In the genomic region with DNA sequence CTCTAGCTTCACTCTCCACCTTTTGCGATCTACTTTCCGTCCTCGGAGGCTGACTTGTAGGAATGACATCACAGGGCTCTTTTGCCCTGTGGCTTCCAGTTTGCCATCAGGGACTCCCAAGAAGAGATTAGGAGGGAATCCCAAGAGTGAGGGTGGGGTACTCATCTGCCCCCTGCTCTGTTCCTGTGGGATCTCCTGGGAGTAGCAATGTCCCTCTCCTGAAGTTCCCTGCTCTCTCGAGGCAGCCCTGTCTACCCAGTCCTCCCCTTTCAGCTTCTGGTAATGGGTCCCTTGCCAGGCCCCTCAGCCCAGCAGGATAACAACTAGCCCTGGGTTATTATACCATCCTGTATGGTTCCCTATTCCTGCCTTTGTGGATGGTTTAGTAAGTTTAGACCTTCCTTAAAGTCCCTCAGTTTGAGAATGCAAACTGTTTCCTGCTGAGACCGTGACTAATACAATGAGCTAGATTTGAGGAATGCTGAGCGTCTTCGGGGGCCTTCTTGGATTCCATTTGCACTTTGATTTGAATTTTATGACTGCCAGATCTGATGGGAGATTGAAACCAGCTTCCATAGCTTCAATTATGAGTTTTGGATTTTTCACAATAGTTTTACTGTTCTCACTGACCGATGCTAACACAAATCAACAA, we compare ENCODE assay signal across 13 cellular contexts.
DNase-seq lines count a peak whose midpoint lies in the region; ATAC-seq, FAIRE-seq and TF ChIP-seq lines count a peak whose summit lies in the region.
"Had no signal": no experiment of that assay in that cellular context is flagged by ENCODE, and none has a peak within 500 bp of the region (broad histone marks: within the 10 kb centered on the region; RNA-seq: fewer than 3 reads in every experiment).

No MANE protein-coding gene starts in this region.

- peaks cover 2 to 28% of the 10 kb centered on the region in 2 experiments; a peak in 3 of 5 replicates for H3K27me3 ChIP-seq in HepG2 (ENCODE audit: control insufficient read depth in 1 of 2, insufficient read depth in 2 of 2, low read length in 2 of 2)
- H3K27me3 ChIP-seq: sigmoid colon had no signal

- no peak overlapping the region for H3K27ac ChIP-seq in HepG2 (ENCODE audit: extremely low read length, insufficient read depth, low read length)

- no TSS peak for BruUV-seq in HepG2 (replicated peaks; lab: Mats Ljungman, UMichigan)

- no peak for TF ChIP-seq CTCF in cardiac fibroblast (IDR thresholded peaks at IDR 0.05; ENCODE audit: low read depth, low read length)
- no peak for TF ChIP-seq CTCF in HepG2 (CRISPR knock-in tag; IDR thresholded peaks at IDR 0.05)

- WGBS in HepG2 (ENCODE audit: low lambda C conversion rate) = 88% methylated on average over 1 of the region's 8 CpGs

- no peaks in the 10 kb centered on the region for H3K9me3 ChIP-seq in HepG2 (ENCODE audit: low read length)
- H3K9me3 ChIP-seq: Caco-2, sigmoid colon had no signal

- H3K4me3 ChIP-seq in cardiac fibroblast (replicated peaks in 1 of 2; ENCODE audit: low read depth in 2 of 2, low read length in 2 of 2) (no peak overlapping the region), HepG2 (replicated peaks in 1 of 3; ENCODE audit: insufficient read depth in 1 of 3, low read depth in 2 of 3, low read length in 3 of 3) (no peak overlapping the region)
- H3K4me3 ChIP-seq: sigmoid colon had no signal

- no peak overlapping the region for H3K4me2 ChIP-seq in HepG2 (ENCODE audit: low read depth, low read length)

- no peaks in the 10 kb centered on the region for H4K20me1 ChIP-seq in HepG2 (ENCODE audit: insufficient read depth, low read length)

- no peaks in the 10 kb centered on the region for H3K4me1 ChIP-seq in HepG2 (ENCODE audit: insufficient read depth, low read length)

- POLR2A ChIA-PET in HepG2 (lab: Yijun Ruan, JAX) = no interaction called here

- ATAC-seq in HepG2 = no peak
- ATAC-seq: activated T-cell treated with anti-CD3 and anti-CD28 coated beads, Interleukin-2, amount 50 U/mL, for 4 hours had no signal

- H2AFZ ChIP-seq in HepG2 (ENCODE audit: low read length) = no peak overlapping the region

- H3K36me3 ChIP-seq in HepG2 (replicated peaks in 1 of 2; ENCODE audit: control insufficient read depth in 1 of 2, insufficient read depth in 2 of 2, low read length in 2 of 2) = no peaks in the 10 kb centered on the region
- H3K36me3 ChIP-seq: sigmoid colon had no signal

- FAIRE-seq in HepG2 (lab: Jason Lieb, UNC) = no peak

- CTCF ChIA-PET in HepG2 (lab: Yijun Ruan, JAX; ENCODE audit: low intra/inter-chr PET ratio, low total read pairs) = no interaction called here

- intact Hi-C loops in HepG2 (cut with micrococcal nuclease; ENCODE audit: unreplicated experiment) = no loop called here

- DNase-seq in AG08396 (ENCODE audit: low spot score) (peak; percentile 70), cardiac fibroblast (ENCODE audit: low read depth in 2 of 2) (peak; percentile 88 to 94), kidney glomerular epithelial cell (lab: John Stamatoyannopoulos, UW) (peak; percentile 44), NK-92 (lab: John Stamatoyannopoulos, UW; ENCODE audit: unreplicated experiment) (no peak), HepG2 (ENCODE audit: low spot score) (no peak)
- no peak for DNase-seq in activated T-cell treated with anti-CD3 and anti-CD28 coated beads, Interleukin-2, amount 50 U/mL, for 48 hours
- DNase-seq in activated CD8-positive, alpha-beta memory T cell treated with anti-CD3 and anti-CD28 coated beads, Interleukin-2, amount 50 U/mL, for 4 hours = no peak
- DNase-seq: activated T-cell treated with anti-CD3 and anti-CD28 coated beads, Interleukin-2, amount 50 U/mL, for 4 hours; Caco-2; effector memory CD4-positive, alpha-beta T cell; sigmoid colon; stimulated activated CD8-positive, alpha-beta memory T cell treated with anti-CD3 and anti-CD28 coated beads, Interleukin-4, amount 100 ng/mL, for 48 hours had no signal

- TF ChIP-seq POLR2A in HepG2 (IDR thresholded peaks at IDR 0.05; ENCODE audit: insufficient read depth in 1 of 2, low read depth in 2 of 2, low read length in 2 of 2) = no peak

- no peak overlapping the region for H3K9ac ChIP-seq in HepG2 (ENCODE audit: insufficient read depth, low read depth, low read length)

- TF ChIP-seq RAD21 in Ishikawa (IDR thresholded peaks at IDR 0.05; ENCODE audit: low read depth) (no peak), HepG2 (CRISPR knock-in tag; IDR thresholded peaks at IDR 0.05) (no peak)

- H3K79me2 ChIP-seq in HepG2 (ENCODE audit: insufficient read depth, low read length) = no peaks in the 10 kb centered on the region

- in situ Hi-C loops in HepG2 (cut with HindIII; ENCODE audit: extremely low pct_ligation_motif_present, low pct_unique_long_range_greater_than_20kb) = no loop called here

- TF ChIP-seq EP300 in Ishikawa (IDR thresholded peaks at IDR 0.05; ENCODE audit: borderline replicate concordance) (no peak), HepG2 (IDR thresholded peaks at IDR 0.05; ENCODE audit: low read depth in 2 of 2, low read length in 2 of 2) (no peak), HepG2 (CRISPR knock-in tag; IDR thresholded peaks at IDR 0.05; ENCODE audit: borderline replicate concordance) (no peak)

TF ChIP-seq in Ishikawa, 13 proteins besides CTCF, POLR2A, EP300 and RAD21:
- TF ChIP-seq ZBTB7A (IDR thresholded peaks at IDR 0.05; ENCODE audit: low read depth) = no peak
- no peak for TF ChIP-seq EGR1 (IDR thresholded peaks at IDR 0.05)
- TF ChIP-seq, protein P1, sequence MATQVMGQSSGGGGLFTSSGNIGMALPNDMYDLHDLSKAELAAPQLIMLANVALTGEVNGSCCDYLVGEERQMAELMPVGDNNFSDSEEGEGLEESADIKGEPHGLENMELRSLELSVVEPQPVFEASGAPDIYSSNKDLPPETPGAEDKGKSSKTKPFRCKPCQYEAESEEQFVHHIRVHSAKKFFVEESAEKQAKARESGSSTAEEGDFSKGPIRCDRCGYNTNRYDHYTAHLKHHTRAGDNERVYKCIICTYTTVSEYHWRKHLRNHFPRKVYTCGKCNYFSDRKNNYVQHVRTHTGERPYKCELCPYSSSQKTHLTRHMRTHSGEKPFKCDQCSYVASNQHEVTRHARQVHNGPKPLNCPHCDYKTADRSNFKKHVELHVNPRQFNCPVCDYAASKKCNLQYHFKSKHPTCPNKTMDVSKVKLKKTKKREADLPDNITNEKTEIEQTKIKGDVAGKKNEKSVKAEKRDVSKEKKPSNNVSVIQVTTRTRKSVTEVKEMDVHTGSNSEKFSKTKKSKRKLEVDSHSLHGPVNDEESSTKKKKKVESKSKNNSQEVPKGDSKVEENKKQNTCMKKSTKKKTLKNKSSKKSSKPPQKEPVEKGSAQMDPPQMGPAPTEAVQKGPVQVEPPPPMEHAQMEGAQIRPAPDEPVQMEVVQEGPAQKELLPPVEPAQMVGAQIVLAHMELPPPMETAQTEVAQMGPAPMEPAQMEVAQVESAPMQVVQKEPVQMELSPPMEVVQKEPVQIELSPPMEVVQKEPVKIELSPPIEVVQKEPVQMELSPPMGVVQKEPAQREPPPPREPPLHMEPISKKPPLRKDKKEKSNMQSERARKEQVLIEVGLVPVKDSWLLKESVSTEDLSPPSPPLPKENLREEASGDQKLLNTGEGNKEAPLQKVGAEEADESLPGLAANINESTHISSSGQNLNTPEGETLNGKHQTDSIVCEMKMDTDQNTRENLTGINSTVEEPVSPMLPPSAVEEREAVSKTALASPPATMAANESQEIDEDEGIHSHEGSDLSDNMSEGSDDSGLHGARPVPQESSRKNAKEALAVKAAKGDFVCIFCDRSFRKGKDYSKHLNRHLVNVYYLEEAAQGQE (IDR thresholded peaks at IDR 0.05; ENCODE audit: low read depth) = no peak
- TF ChIP-seq TAF1 (IDR thresholded peaks at IDR 0.05; ENCODE audit: low read depth) = no peak
- TF ChIP-seq, protein P2, sequence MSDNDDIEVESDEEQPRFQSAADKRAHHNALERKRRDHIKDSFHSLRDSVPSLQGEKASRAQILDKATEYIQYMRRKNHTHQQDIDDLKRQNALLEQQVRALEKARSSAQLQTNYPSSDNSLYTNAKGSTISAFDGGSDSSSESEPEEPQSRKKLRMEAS (IDR thresholded peaks at IDR 0.05) = no peak
- no peak for TF ChIP-seq CEBPB (IDR thresholded peaks at IDR 0.05)
- peak; percentile 48 for TF ChIP-seq TEAD4 (IDR thresholded peaks at IDR 0.05)

TF ChIP-seq in HepG2, 621 proteins besides CTCF, POLR2A, EP300 and RAD21:
- TF ChIP-seq ZNF780A (CRISPR knock-in tag; IDR thresholded peaks at IDR 0.05) (no peak), ZNF333 (CRISPR knock-in tag; IDR thresholded peaks at IDR 0.05; ENCODE audit: borderline replicate concordance) (no peak), CBX5 (CRISPR knock-in tag; IDR thresholded peaks at IDR 0.05; ENCODE audit: borderline replicate concordance) (no peak), BORCS8-MEF2B (CRISPR knock-in tag; IDR thresholded peaks at IDR 0.05) (no peak), KDM5A (IDR thresholded peaks at IDR 0.05; ENCODE audit: borderline replicate concordance, low read length) (no peak), ZNF234 (CRISPR knock-in tag; conservative IDR thresholded peaks at IDR 0.05) (no peak), ZNF484 (CRISPR knock-in tag; IDR thresholded peaks at IDR 0.05; ENCODE audit: borderline replicate concordance, low read depth) (no peak), SIN3A (IDR thresholded peaks at IDR 0.05; ENCODE audit: borderline replicate concordance, low read depth, low read length) (no peak), NR2F6 (IDR thresholded peaks at IDR 0.05) (no peak), NR2F6 (CRISPR knock-in tag; IDR thresholded peaks at IDR 0.05) (no peak)
- TF ChIP-seq, protein P3, sequence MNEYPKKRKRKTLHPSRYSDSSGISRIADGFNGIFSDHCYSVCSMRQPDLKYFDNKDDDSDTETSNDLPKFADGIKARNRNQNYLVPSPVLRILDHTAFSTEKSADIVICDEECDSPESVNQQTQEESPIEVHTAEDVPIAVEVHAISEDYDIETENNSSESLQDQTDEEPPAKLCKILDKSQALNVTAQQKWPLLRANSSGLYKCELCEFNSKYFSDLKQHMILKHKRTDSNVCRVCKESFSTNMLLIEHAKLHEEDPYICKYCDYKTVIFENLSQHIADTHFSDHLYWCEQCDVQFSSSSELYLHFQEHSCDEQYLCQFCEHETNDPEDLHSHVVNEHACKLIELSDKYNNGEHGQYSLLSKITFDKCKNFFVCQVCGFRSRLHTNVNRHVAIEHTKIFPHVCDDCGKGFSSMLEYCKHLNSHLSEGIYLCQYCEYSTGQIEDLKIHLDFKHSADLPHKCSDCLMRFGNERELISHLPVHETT (CRISPR knock-in tag; conservative IDR thresholded peaks at IDR 0.05) = no peak

Comparison
In these comparisons a context has a peak if more than half of its experiments do, and no peak if none do; other contexts are left out.
1. DNase-seq: peak in AG08396 (single experiment), cardiac fibroblast (2 of 2) and kidney glomerular epithelial cell (single experiment); none in activated T-cell treated with anti-CD3 and anti-CD28 coated beads, Interleukin-2, amount 50 U/mL, for 48 hours (0 of 2), NK-92 (single experiment), HepG2 (single experiment) and activated CD8-positive, alpha-beta memory T cell treated with anti-CD3 and anti-CD28 coated beads, Interleukin-2, amount 50 U/mL, for 4 hours (single experiment).